1 cellular context compared by ENCODE assay signal in genomic region chr17:57783338-57783742, GRCh38.
TF ChIP-seq lines count a peak whose summit lies in the region.

No MANE protein-coding gene starts in this region.

TF ChIP-seq in HepG2, 621 proteins besides CTCF, POLR2A, EP300 and RAD21 (continued from another document and continues in another):
- TF ChIP-seq HDAC6 (IDR thresholded peaks at IDR 0.05; ENCODE audit: low read depth, low read length) (no peak), MXI1 (IDR thresholded peaks at IDR 0.05; ENCODE audit: borderline replicate concordance, low read depth, low read length) (no peak), ZSCAN12 (CRISPR knock-in tag; IDR thresholded peaks at IDR 0.05) (no peak), ARNTL (CRISPR knock-in tag; IDR thresholded peaks at IDR 0.05) (no peak), NR2F1 (CRISPR knock-in tag; IDR thresholded peaks at IDR 0.05) (no peak), ZNF234 (CRISPR knock-in tag; conservative IDR thresholded peaks at IDR 0.05) (no peak), MBNL3 (CRISPR knock-in tag; conservative IDR thresholded peaks at IDR 0.05) (no peak), ZNF644 (CRISPR knock-in tag; IDR thresholded peaks at IDR 0.05; ENCODE audit: low read depth) (no peak), KDM3A (CRISPR knock-in tag; IDR thresholded peaks at IDR 0.05; ENCODE audit: low read depth) (peak; percentile 55; the same call in 1 of the 2 replicates), SRF (IDR thresholded peaks at IDR 0.05; ENCODE audit: low read depth, low read length) (no peak), ZNF552 (CRISPR knock-in tag; IDR thresholded peaks at IDR 0.05; ENCODE audit: borderline replicate concordance) (no peak), ZNF7 (CRISPR knock-in tag; IDR thresholded peaks at IDR 0.05) (no peak), KMT2B (CRISPR knock-in tag; IDR thresholded peaks at IDR 0.05) (no peak), ZNF251 (CRISPR knock-in tag; IDR thresholded peaks at IDR 0.05) (no peak), ZNF24 (IDR thresholded peaks at IDR 0.05) (no peak), ZNF335 (CRISPR knock-in tag; IDR thresholded peaks at IDR 0.05) (no peak), MLXIP (CRISPR knock-in tag; IDR thresholded peaks at IDR 0.05; ENCODE audit: borderline replicate concordance) (no peak), ZNF850 (CRISPR knock-in tag; conservative IDR thresholded peaks at IDR 0.05) (no peak), ZNF691 (CRISPR knock-in tag; IDR thresholded peaks at IDR 0.05; ENCODE audit: borderline replicate concordance, low read depth) (no peak), SNAPC5 (CRISPR knock-in tag; IDR thresholded peaks at IDR 0.05; ENCODE audit: borderline replicate concordance) (no peak), ATF7-NPFF (CRISPR knock-in tag; IDR thresholded peaks at IDR 0.05; ENCODE audit: low read depth) (no peak), XBP1 (CRISPR knock-in tag; IDR thresholded peaks at IDR 0.05) (no peak), ZNF749 (CRISPR knock-in tag; IDR thresholded peaks at IDR 0.05; ENCODE audit: borderline replicate concordance) (no peak), ZNF709 (CRISPR knock-in tag; IDR thresholded peaks at IDR 0.05) (no peak), ARID5B (CRISPR knock-in tag; IDR thresholded peaks at IDR 0.05) (peak; percentile 50; the same call in 1 of the 2 replicates), RXRB (CRISPR knock-in tag; IDR thresholded peaks at IDR 0.05; ENCODE audit: borderline replicate concordance) (no peak; the same call in 1 of the 2 replicates), PLRG1 (conservative IDR thresholded peaks at IDR 0.05) (no peak), HOXD1 (CRISPR knock-in tag; IDR thresholded peaks at IDR 0.05) (no peak), ZFP62 (CRISPR knock-in tag; IDR thresholded peaks at IDR 0.05) (no peak), ZBTB4 (CRISPR knock-in tag; IDR thresholded peaks at IDR 0.05; ENCODE audit: borderline replicate concordance) (no peak), ZNF232 (CRISPR knock-in tag; IDR thresholded peaks at IDR 0.05; ENCODE audit: borderline replicate concordance) (no peak)
- TF ChIP-seq, protein P1, sequence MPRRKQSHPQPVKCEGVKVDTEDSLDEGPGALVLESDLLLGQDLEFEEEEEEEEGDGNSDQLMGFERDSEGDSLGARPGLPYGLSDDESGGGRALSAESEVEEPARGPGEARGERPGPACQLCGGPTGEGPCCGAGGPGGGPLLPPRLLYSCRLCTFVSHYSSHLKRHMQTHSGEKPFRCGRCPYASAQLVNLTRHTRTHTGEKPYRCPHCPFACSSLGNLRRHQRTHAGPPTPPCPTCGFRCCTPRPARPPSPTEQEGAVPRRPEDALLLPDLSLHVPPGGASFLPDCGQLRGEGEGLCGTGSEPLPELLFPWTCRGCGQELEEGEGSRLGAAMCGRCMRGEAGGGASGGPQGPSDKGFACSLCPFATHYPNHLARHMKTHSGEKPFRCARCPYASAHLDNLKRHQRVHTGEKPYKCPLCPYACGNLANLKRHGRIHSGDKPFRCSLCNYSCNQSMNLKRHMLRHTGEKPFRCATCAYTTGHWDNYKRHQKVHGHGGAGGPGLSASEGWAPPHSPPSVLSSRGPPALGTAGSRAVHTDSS (CRISPR knock-in tag; conservative IDR thresholded peaks at IDR 0.05) = no peak
- TF ChIP-seq, protein P2, sequence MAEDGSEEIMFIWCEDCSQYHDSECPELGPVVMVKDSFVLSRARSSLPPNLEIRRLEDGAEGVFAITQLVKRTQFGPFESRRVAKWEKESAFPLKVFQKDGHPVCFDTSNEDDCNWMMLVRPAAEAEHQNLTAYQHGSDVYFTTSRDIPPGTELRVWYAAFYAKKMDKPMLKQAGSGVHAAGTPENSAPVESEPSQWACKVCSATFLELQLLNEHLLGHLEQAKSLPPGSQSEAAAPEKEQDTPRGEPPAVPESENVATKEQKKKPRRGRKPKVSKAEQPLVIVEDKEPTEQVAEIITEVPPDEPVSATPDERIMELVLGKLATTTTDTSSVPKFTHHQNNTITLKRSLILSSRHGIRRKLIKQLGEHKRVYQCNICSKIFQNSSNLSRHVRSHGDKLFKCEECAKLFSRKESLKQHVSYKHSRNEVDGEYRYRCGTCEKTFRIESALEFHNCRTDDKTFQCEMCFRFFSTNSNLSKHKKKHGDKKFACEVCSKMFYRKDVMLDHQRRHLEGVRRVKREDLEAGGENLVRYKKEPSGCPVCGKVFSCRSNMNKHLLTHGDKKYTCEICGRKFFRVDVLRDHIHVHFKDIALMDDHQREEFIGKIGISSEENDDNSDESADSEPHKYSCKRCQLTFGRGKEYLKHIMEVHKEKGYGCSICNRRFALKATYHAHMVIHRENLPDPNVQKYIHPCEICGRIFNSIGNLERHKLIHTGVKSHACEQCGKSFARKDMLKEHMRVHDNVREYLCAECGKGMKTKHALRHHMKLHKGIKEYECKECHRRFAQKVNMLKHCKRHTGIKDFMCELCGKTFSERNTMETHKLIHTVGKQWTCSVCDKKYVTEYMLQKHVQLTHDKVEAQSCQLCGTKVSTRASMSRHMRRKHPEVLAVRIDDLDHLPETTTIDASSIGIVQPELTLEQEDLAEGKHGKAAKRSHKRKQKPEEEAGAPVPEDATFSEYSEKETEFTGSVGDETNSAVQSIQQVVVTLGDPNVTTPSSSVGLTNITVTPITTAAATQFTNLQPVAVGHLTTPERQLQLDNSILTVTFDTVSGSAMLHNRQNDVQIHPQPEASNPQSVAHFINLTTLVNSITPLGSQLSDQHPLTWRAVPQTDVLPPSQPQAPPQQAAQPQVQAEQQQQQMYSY (CRISPR knock-in tag; IDR thresholded peaks at IDR 0.05) = no peak
- TF ChIP-seq, protein P3, sequence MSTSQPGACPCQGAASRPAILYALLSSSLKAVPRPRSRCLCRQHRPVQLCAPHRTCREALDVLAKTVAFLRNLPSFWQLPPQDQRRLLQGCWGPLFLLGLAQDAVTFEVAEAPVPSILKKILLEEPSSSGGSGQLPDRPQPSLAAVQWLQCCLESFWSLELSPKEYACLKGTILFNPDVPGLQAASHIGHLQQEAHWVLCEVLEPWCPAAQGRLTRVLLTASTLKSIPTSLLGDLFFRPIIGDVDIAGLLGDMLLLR (CRISPR knock-in tag; IDR thresholded peaks at IDR 0.05) = no peak
- TF ChIP-seq, protein P4, sequence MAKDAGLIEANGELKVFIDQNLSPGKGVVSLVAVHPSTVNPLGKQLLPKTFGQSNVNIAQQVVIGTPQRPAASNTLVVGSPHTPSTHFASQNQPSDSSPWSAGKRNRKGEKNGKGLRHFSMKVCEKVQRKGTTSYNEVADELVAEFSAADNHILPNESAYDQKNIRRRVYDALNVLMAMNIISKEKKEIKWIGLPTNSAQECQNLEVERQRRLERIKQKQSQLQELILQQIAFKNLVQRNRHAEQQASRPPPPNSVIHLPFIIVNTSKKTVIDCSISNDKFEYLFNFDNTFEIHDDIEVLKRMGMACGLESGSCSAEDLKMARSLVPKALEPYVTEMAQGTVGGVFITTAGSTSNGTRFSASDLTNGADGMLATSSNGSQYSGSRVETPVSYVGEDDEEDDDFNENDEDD (CRISPR knock-in tag; IDR thresholded peaks at IDR 0.05; ENCODE audit: borderline replicate concordance) = peak; percentile 58; the same call in 1 of the 2 replicates
- TF ChIP-seq, protein P5, sequence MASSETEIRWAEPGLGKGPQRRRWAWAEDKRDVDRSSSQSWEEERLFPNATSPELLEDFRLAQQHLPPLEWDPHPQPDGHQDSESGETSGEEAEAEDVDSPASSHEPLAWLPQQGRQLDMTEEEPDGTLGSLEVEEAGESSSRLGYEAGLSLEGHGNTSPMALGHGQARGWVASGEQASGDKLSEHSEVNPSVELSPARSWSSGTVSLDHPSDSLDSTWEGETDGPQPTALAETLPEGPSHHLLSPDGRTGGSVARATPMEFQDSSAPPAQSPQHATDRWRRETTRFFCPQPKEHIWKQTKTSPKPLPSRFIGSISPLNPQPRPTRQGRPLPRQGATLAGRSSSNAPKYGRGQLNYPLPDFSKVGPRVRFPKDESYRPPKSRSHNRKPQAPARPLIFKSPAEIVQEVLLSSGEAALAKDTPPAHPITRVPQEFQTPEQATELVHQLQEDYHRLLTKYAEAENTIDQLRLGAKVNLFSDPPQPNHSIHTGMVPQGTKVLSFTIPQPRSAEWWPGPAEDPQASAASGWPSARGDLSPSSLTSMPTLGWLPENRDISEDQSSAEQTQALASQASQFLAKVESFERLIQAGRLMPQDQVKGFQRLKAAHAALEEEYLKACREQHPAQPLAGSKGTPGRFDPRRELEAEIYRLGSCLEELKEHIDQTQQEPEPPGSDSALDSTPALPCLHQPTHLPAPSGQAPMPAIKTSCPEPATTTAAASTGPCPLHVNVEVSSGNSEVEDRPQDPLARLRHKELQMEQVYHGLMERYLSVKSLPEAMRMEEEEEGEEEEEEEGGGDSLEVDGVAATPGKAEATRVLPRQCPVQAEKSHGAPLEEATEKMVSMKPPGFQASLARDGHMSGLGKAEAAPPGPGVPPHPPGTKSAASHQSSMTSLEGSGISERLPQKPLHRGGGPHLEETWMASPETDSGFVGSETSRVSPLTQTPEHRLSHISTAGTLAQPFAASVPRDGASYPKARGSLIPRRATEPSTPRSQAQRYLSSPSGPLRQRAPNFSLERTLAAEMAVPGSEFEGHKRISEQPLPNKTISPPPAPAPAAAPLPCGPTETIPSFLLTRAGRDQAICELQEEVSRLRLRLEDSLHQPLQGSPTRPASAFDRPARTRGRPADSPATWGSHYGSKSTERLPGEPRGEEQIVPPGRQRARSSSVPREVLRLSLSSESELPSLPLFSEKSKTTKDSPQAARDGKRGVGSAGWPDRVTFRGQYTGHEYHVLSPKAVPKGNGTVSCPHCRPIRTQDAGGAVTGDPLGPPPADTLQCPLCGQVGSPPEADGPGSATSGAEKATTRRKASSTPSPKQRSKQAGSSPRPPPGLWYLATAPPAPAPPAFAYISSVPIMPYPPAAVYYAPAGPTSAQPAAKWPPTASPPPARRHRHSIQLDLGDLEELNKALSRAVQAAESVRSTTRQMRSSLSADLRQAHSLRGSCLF (CRISPR knock-in tag; IDR thresholded peaks at IDR 0.05; ENCODE audit: borderline replicate concordance) = no peak
